ENCODE assay signal across 1 cellular context in genomic region chr12:130685850-130686249, GRCh38.
TF ChIP-seq lines count a peak whose summit lies in the region.

No MANE protein-coding gene starts in this region.

TF ChIP-seq in SK-N-SH treated with all-trans-retinoic acid at 6 μM for 48 hours, 23 proteins besides CTCF, POLR2A, EP300 and RAD21 (continued from another document):
- TF ChIP-seq CREB5 (CRISPR knock-in tag; IDR thresholded peaks at IDR 0.05; ENCODE audit: low read depth) (no peak), TCF4 (CRISPR knock-in tag; IDR thresholded peaks at IDR 0.05; ENCODE audit: borderline replicate concordance) (no peak), ZNF565 (CRISPR knock-in tag; conservative IDR thresholded peaks at IDR 0.05; ENCODE audit: low read depth) (no peak), ZC3H10 (CRISPR knock-in tag; IDR thresholded peaks at IDR 0.05) (no peak), ZNF8 (CRISPR knock-in tag; IDR thresholded peaks at IDR 0.05) (no peak)
TF ChIP-seq in SK-N-SH treated with all-trans-retinoic acid at 6 μM for 48 hours: peak in this region for 0.
